ENCODE assay signal across 5 cellular contexts in genomic region chr13:70014337-70014736, GRCh38.
"Had no signal": no experiment of that assay in that cellular context is flagged by ENCODE, and none has a peak within 500 bp of the region (broad histone marks: within the 10 kb centered on the region; RNA-seq: fewer than 3 reads in every experiment).

No MANE protein-coding gene starts in this region.

- DNase-seq: IMR-90, KBM-7, KG1 had no signal

- H3K27ac ChIP-seq: HL-60 had no signal

- H3K4me3 ChIP-seq: K562 had no signal
